ENCODE assay signal across 1 cellular context in the genomic region with DNA sequence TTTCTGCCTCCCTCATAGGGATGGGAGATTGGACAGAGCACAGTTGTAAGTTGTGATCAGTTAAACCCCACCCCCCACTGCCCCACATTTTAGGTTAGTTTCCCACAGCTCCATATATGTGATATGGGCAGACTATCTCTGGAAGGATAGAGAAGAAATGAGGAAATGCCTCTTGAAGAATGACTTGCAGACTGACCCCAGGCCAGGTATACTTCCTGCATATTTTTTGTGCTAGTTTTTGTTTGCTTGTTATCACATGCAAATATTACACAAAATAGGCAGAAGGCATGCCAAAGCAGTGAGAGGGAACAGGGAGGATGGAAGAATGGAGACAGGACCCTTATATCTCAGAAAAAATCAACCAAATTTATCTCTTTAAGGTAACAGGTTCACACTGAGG.
TF ChIP-seq lines count a peak whose summit lies in the region.

No MANE protein-coding gene starts in this region.

TF ChIP-seq in SK-N-SH treated with all-trans-retinoic acid at 6 μM for 48 hours, 23 proteins besides CTCF, POLR2A, EP300 and RAD21 (continued from another document):
- TF ChIP-seq, protein P1, sequence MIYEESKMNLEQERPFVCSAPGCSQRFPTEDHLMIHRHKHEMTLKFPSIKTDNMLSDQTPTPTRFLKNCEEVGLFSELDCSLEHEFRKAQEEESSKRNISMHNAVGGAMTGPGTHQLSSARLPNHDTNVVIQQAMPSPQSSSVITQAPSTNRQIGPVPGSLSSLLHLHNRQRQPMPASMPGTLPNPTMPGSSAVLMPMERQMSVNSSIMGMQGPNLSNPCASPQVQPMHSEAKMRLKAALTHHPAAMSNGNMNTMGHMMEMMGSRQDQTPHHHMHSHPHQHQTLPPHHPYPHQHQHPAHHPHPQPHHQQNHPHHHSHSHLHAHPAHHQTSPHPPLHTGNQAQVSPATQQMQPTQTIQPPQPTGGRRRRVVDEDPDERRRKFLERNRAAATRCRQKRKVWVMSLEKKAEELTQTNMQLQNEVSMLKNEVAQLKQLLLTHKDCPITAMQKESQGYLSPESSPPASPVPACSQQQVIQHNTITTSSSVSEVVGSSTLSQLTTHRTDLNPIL (CRISPR knock-in tag; IDR thresholded peaks at IDR 0.05; ENCODE audit: low read depth), result no peak
- TF ChIP-seq ZNF70 (CRISPR knock-in tag; IDR thresholded peaks at IDR 0.05) (no peak), ZFP30 (CRISPR knock-in tag; IDR thresholded peaks at IDR 0.05) (no peak), TCF4 (CRISPR knock-in tag; IDR thresholded peaks at IDR 0.05; ENCODE audit: borderline replicate concordance) (no peak), ZFP3 (CRISPR knock-in tag; IDR thresholded peaks at IDR 0.05) (no peak), ARNTL (CRISPR knock-in tag; IDR thresholded peaks at IDR 0.05; ENCODE audit: borderline replicate concordance, low read depth) (no peak), PPARA (CRISPR knock-in tag; IDR thresholded peaks at IDR 0.05; ENCODE audit: borderline replicate concordance) (no peak), ESRRG (CRISPR knock-in tag; IDR thresholded peaks at IDR 0.05) (no peak), CSDC2 (CRISPR knock-in tag; IDR thresholded peaks at IDR 0.05) (no peak)
- TF ChIP-seq, protein P2, sequence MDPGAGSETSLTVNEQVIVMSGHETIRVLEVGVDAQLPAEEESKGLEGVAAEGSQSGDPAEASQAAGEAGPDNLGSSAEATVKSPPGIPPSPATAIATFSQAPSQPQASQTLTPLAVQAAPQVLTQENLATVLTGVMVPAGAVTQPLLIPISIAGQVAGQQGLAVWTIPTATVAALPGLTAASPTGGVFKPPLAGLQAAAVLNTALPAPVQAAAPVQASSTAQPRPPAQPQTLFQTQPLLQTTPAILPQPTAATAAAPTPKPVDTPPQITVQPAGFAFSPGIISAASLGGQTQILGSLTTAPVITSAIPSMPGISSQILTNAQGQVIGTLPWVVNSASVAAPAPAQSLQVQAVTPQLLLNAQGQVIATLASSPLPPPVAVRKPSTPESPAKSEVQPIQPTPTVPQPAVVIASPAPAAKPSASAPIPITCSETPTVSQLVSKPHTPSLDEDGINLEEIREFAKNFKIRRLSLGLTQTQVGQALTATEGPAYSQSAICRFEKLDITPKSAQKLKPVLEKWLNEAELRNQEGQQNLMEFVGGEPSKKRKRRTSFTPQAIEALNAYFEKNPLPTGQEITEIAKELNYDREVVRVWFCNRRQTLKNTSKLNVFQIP (CRISPR knock-in tag; IDR thresholded peaks at IDR 0.05; ENCODE audit: borderline replicate concordance, low read depth), result no peak
TF ChIP-seq in SK-N-SH treated with all-trans-retinoic acid at 6 μM for 48 hours: peak in this region for 0.
